In the genomic region with DNA sequence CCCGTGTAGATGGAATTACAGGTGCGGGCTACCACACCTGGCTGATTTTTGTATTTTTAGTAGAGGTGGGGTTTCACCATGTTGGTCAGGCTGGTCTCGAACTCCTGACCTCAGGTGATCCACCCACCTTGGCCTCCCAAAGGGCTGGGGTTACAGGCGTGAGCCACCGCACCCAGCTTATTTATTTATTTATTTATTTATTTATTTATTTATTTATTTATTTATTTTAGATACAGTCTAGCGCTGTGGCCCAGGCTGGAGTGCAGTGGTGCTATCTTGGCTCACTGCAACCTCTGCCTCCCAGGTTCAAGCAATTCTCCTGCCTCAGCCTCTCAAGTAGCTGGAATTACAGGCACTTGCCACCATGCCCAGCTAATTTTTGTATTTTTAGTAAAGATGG, we compare ENCODE assay signal across 1 cellular context. TPM values are rescaled to one million over a fixed set of nuclear protein-coding genes. Genes with fewer than 3 reads are reported as not detected.
"Had no signal": no experiment of that assay in that cellular context is flagged by ENCODE, and none has a peak within 500 bp of the region (broad histone marks: within the 10 kb centered on the region; RNA-seq: fewer than 3 reads in every experiment).

No MANE protein-coding gene starts in this region.

RNA-seq across cellular contexts. Expression of gene ANKRD61, which starts 51.9 kb away (rescaled TPM):
- total RNA-seq: MCF 10A had no signal
